1 cellular context compared by ENCODE assay signal in the genomic region with DNA sequence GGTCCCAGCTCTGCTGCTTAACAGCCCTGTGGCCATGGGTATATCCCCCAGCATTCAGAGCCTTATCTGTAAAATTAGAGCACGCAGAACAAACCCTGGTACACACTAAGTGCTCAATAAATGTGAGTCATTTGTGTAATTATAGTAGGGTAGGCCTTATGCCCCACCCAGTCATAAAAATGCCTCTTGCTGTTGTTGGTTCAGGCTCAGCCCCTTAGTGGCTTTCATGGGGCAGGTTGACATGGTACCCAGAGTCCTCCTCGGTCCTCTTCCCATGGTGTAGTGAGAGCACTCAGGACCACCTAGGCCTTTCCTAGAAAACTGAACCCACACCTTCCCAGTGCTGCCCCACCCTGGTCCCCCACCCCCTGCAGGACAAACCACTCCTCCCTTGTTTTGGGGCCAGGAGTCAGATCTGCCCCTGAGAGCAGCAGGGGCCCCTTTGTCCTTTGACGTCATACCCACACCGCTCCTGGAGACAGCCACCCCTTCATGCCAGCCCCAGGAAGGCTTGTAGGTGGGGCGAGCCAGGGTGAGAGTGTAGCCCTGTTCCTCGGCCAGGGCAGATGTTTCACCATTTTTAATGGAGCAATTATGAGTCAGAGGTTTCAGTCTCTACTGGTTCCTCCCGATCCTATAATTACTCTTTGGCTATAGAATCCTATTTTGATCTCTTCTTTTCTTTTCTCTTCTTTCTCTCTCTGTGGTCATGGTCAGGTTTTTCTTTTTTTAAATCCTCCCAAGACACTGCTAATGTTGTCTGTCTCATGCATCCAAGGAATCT.
TF ChIP-seq lines count a peak whose summit lies in the region.

No MANE protein-coding gene starts in this region.

TF ChIP-seq in HepG2, 621 proteins besides CTCF, POLR2A, EP300 and RAD21 (continued from another document):
- TF ChIP-seq NFAT5 (CRISPR knock-in tag; IDR thresholded peaks at IDR 0.05), result no peak
- no peak for TF ChIP-seq HNF4G (IDR thresholded peaks at IDR 0.05; ENCODE audit: borderline replicate concordance, low read depth, low read length)
- TF ChIP-seq HNF4G (CRISPR knock-in tag; IDR thresholded peaks at IDR 0.05; ENCODE audit: borderline replicate concordance, low read depth), result no peak
